7 cellular contexts compared by ENCODE assay signal in genomic region chr11:61252366-61252765, GRCh38. TPM values are rescaled to one million over a fixed set of nuclear protein-coding genes. Genes with fewer than 3 reads are reported as not detected.
"Had no signal": no experiment of that assay in that cellular context is flagged by ENCODE, and none has a peak within 500 bp of the region (broad histone marks: within the 10 kb centered on the region; RNA-seq: fewer than 3 reads in every experiment).

No MANE protein-coding gene starts in this region.

RNA-seq across cellular contexts. Expression of gene PGA5, which starts 11.4 kb away (rescaled TPM):
- total RNA-seq: MCF 10A, NCI-H460, PC-3, Peyer's patch, Right ventricle myocardium superior, SJSA1 had no signal
- polyA plus RNA-seq: SK-N-SH had no signal

RNA-seq across cellular contexts. Expression of gene PGA4, which starts 30.2 kb away (rescaled TPM):
- total RNA-seq: MCF 10A, NCI-H460, PC-3, Peyer's patch, SJSA1 had no signal
- polyA plus RNA-seq: SK-N-SH had no signal

RNA-seq across cellular contexts. Expression of gene PGA3, which starts 49.1 kb away (rescaled TPM):
- total RNA-seq: MCF 10A, NCI-H460, PC-3, Peyer's patch, Right ventricle myocardium superior, SJSA1 had no signal
- polyA plus RNA-seq: SK-N-SH had no signal
